ENCODE assay signal across 20 cellular contexts in genomic region chr4:86973668-86974067, GRCh38. TPM values are rescaled to one million over a fixed set of nuclear protein-coding genes. Genes with fewer than 3 reads are reported as not detected.
DNase-seq lines count a peak whose midpoint lies in the region; ATAC-seq, FAIRE-seq and TF ChIP-seq lines count a peak whose summit lies in the region.
"Had no signal": no experiment of that assay in that cellular context is flagged by ENCODE, and none has a peak within 500 bp of the region (broad histone marks: within the 10 kb centered on the region; RNA-seq: fewer than 3 reads in every experiment).

No MANE protein-coding gene starts in this region.

- H4K20me1 ChIP-seq in K562 (replicated peaks; ENCODE audit: control insufficient read depth, insufficient read depth, low read length): peaks cover 4% of the 10 kb centered on the region; the same call in 1 of the 2 replicates

- H3K9me3 Mint-ChIP-seq in T-helper 2 cell treated with Interferon-gamma antibody and Interleukin-4, amounts not matched to agents 5 μg/mL and 100 μg/mL, for 36 hours: no peaks in the 10 kb centered on the region
- H3K9me3 Mint-ChIP-seq: natural killer cell treated with Interleukin-12 subunit alpha and Interleukin-12 subunit beta and Interleukin-15 and Interleukin-18, amount 100 ng/mL, for 72 hours; T-cell had no signal

- H3K4me2 ChIP-seq in K562 (ENCODE audit: insufficient read depth, low read length): no peak overlapping the region

- POLR2A ChIA-PET in K562 (lab: Yijun Ruan, JAX): no interaction called here

- ATAC-seq in K562 (no peak), pancreas (peak in 3 of 4 donors; percentile 8 to 33 (median 17)), heart left ventricle (no peak)
- ATAC-seq: activated CD8-positive, alpha-beta memory T cell treated with anti-CD3 and anti-CD28 coated beads, Interleukin-2, amount 10 ng/mL, durations not matched to agents 7 days and 5 days; natural killer cell treated with Interleukin-12 subunit alpha and Interleukin-12 subunit beta and Interleukin-15 and Interleukin-18, amount 100 ng/mL, for 72 hours; T-cell had no signal

- 3% methylated on average over 4 of the region's 4 CpGs for WGBS in K562 (ENCODE audit: insufficient coverage, low coverage, missing lambda C conversion rate)
- WGBS in pancreas, 2 donors: 17 to 20% methylated on average over 4 of the region's 4 CpGs
- 63 to 80% (median 72%) methylated on average over 4 of the region's 4 CpGs for WGBS in heart left ventricle, 4 donors

- peak overlapping the region; percentile 56 for H3K27ac Mint-ChIP-seq in T-helper 2 cell treated with Interferon-gamma antibody and Interleukin-4, amounts not matched to agents 5 μg/mL and 100 μg/mL, for 36 hours
- H3K27ac Mint-ChIP-seq: activated CD8-positive, alpha-beta memory T cell treated with anti-CD3 and anti-CD28 coated beads, Interleukin-2, amount 10 ng/mL, durations not matched to agents 7 days and 5 days had no signal

- TF ChIP-seq POLR2A in K562 (conservative IDR thresholded peaks at IDR 0.05) (no peak), heart left ventricle (IDR thresholded peaks at IDR 0.05) (no peak)

- H3K79me2 ChIP-seq in K562 (ENCODE audit: control insufficient read depth, insufficient read depth, low read length): peaks cover 22% of the 10 kb centered on the region

- TF ChIP-seq CTCF in K562 (IDR thresholded peaks at IDR 0.05 in 2 of 3, conservative IDR thresholded peaks at IDR 0.05 in 1 of 3; ENCODE audit: insufficient read depth in 2 of 3, low read depth in 1 of 3, low read length in 3 of 3): no peak
- TF ChIP-seq CTCF in pancreas (IDR thresholded peaks at IDR 0.05): no peak
- TF ChIP-seq CTCF in heart left ventricle (IDR thresholded peaks at IDR 0.05): no peak

- H3K4me1 Mint-ChIP-seq in T-helper 2 cell treated with Interferon-gamma antibody and Interleukin-4, amounts not matched to agents 5 μg/mL and 100 μg/mL, for 36 hours (ENCODE audit: low read depth): peaks cover 45% of the 10 kb centered on the region

- no peak overlapping the region; a peak in 1 of 4 replicates for H3K9ac ChIP-seq in K562 (ENCODE audit: insufficient read depth in 1 of 2, low read depth in 2 of 2, low read length in 2 of 2)

- peak overlapping the region; percentile 70 for H3K27ac ChIP-seq in KOPT-K1 (ENCODE audit: low read depth, low read length, poor library complexity, severe bottlenecking)
- H3K27ac ChIP-seq in K562 (ENCODE audit: extremely low read depth, low read depth, low read length): no peak overlapping the region
- H3K27ac ChIP-seq in pancreas: peak overlapping the region in 3 of 4 donors; percentile 8 to 63 (median 58)
- H3K27ac ChIP-seq in heart left ventricle: no peak overlapping the region
- H3K27ac ChIP-seq: coronary artery, epithelial cell of prostate, uterus had no signal

- TF ChIP-seq EP300 in K562 (IDR thresholded peaks at IDR 0.05; ENCODE audit: low read length): no peak

- no peak for DNase-seq in T-helper 2 cell treated with Interferon-gamma antibody and Interleukin-4, amounts not matched to agents 5 μg/mL and 100 μg/mL, for 36 hours (ENCODE audit: low spot score)
- no peak for DNase-seq in T-helper 2 cell
- DNase-seq in K562 (ENCODE audit: extremely low read depth in 1 of 4, low spot score in 3 of 4): no peak
- no peak for DNase-seq in pancreas
- DNase-seq in stimulated activated CD4-positive, alpha-beta T cell treated with anti-CD3 and anti-CD28 coated beads, Interleukin-12 subunit alpha, Interleukin-12 subunit beta, amount 100 ng/mL, for 4 hours: no peak
- no peak for DNase-seq in SW 1271 (lab: John Stamatoyannopoulos, UW)
- DNase-seq in heart left ventricle: no peak
- DNase-seq: activated CD4-positive, CD25-positive, alpha-beta regulatory T cell; activated CD8-positive, alpha-beta memory T cell treated with anti-CD3 and anti-CD28 coated beads, Interleukin-2, amount 10 ng/mL, durations not matched to agents 7 days and 5 days; activated naive CD4-positive, alpha-beta T cell treated with Interleukin-2 at 50 U/mL for 16 hours; glutamatergic neuron; GOT3; MG63; T-cell; uterus had no signal

- CTCF ChIA-PET in K562 (lab: Yijun Ruan, JAX; ENCODE audit: low intra/inter-chr PET ratio): no interaction called here

- intact Hi-C loops in K562 (cut with micrococcal nuclease): no loop called here
- intact Hi-C loops in pancreas (cut with DNase I): no loop called here
- intact Hi-C loops in heart left ventricle (cut with DNase I): loop anchor here in 1 of 10 donors (5.0 kb wide), 1 partner anchor 36 kb away; the partner anchor contains the start of gene AFF1

- H3K4me1 ChIP-seq in K562 (replicated peaks in 1 of 2; ENCODE audit: control insufficient read depth in 2 of 2, insufficient read depth in 2 of 2, low read length in 2 of 2): peaks cover 24 to 35% of the 10 kb centered on the region in 2 experiments
- H3K4me1 ChIP-seq in pancreas: peaks cover 34 to 40% (median 34%) of the 10 kb centered on the region in 3 donors
- H3K4me1 ChIP-seq in heart left ventricle: peaks cover 0 to 54% (median 28%) of the 10 kb centered on the region in 12 donors
- H3K4me1 ChIP-seq: uterus had no signal

- H3K27me3 ChIP-seq in K562 (ENCODE audit: control insufficient read depth in 2 of 2, insufficient read depth in 2 of 2, low read length in 2 of 2) (no peaks in the 10 kb centered on the region), pancreas (no peaks in the 10 kb centered on the region), heart left ventricle (no peaks in the 10 kb centered on the region)
- H3K27me3 ChIP-seq: MG63, uterus had no signal

- in situ Hi-C loops in K562 (cut with MboI): no loop called here

- H3K36me3 ChIP-seq in KOPT-K1 (ENCODE audit: insufficient read depth, low read length) (no peaks in the 10 kb centered on the region), K562 (ENCODE audit: control insufficient read depth, insufficient read depth, low read length) (no peaks in the 10 kb centered on the region; the same call in 2 of the 3 replicates), pancreas (no peaks in the 10 kb centered on the region), heart left ventricle (no peaks in the 10 kb centered on the region)
- H3K36me3 ChIP-seq: MG63, uterus had no signal

- no peak for TF ChIP-seq RAD21 in K562 (CRISPR knock-in tag; conservative IDR thresholded peaks at IDR 0.05 in 1 of 2, IDR thresholded peaks at IDR 0.05 in 1 of 2)

- H3K9me1 ChIP-seq in K562 (ENCODE audit: control insufficient read depth, insufficient read depth, low read length): peaks cover 3% of the 10 kb centered on the region

- peak overlapping the region; percentile 2 for H3K4me3 Mint-ChIP-seq in T-helper 2 cell treated with Interferon-gamma antibody and Interleukin-4, amounts not matched to agents 5 μg/mL and 100 μg/mL, for 36 hours
- H3K4me3 Mint-ChIP-seq: activated CD8-positive, alpha-beta memory T cell treated with anti-CD3 and anti-CD28 coated beads, Interleukin-2, amount 10 ng/mL, durations not matched to agents 7 days and 5 days; T-cell had no signal

- no peaks in the 10 kb centered on the region for H3K27me3 Mint-ChIP-seq in T-helper 2 cell treated with Interferon-gamma antibody and Interleukin-4, amounts not matched to agents 5 μg/mL and 100 μg/mL, for 36 hours (ENCODE audit: low read depth)
- H3K27me3 Mint-ChIP-seq: activated CD8-positive, alpha-beta memory T cell treated with anti-CD3 and anti-CD28 coated beads, Interleukin-2, amount 10 ng/mL, durations not matched to agents 7 days and 5 days; natural killer cell treated with Interleukin-12 subunit alpha and Interleukin-12 subunit beta and Interleukin-15 and Interleukin-18, amount 100 ng/mL, for 72 hours; T-cell had no signal

- H3K4me3 ChIP-seq in K562 (no peak overlapping the region), pancreas (no peak overlapping the region), heart left ventricle (no peak overlapping the region)
- H3K4me3 ChIP-seq: coronary artery, MG63, uterus had no signal

- no TSS peak for BruUV-seq in K562 (replicated peaks; lab: Mats Ljungman, UMichigan)

- H2AFZ ChIP-seq in K562 (ENCODE audit: low read depth, low read length): no peak overlapping the region

- H3K9me3 ChIP-seq in KOPT-K1 (ENCODE audit: insufficient read depth, low read length, poor library complexity, severe bottlenecking) (no peaks in the 10 kb centered on the region), K562 (replicated peaks; ENCODE audit: control insufficient read depth, insufficient read depth, low read depth, low read length) (no peaks in the 10 kb centered on the region), pancreas (no peaks in the 10 kb centered on the region), heart left ventricle (no peaks in the 10 kb centered on the region)
- H3K9me3 ChIP-seq: MG63, uterus had no signal

- H3K36me3 Mint-ChIP-seq in T-helper 2 cell treated with Interferon-gamma antibody and Interleukin-4, amounts not matched to agents 5 μg/mL and 100 μg/mL, for 36 hours (ENCODE audit: low read depth): peaks cover 10% of the 10 kb centered on the region
- H3K36me3 Mint-ChIP-seq: natural killer cell treated with Interleukin-12 subunit alpha and Interleukin-12 subunit beta and Interleukin-15 and Interleukin-18, amount 100 ng/mL, for 72 hours had no signal

- no peak for FAIRE-seq in K562 (lab: Jason Lieb, UNC)
- no peak for FAIRE-seq in pancreas (lab: Jason Lieb, UNC)
- FAIRE-seq: GM12892 had no signal

TF ChIP-seq in K562, 482 proteins besides CTCF, POLR2A, EP300 and RAD21 (continues in another document):
- no peak for TF ChIP-seq ZNF23 (CRISPR knock-in tag; IDR thresholded peaks at IDR 0.05)

RNA-seq across cellular contexts. Expression of gene AFF1, which starts 38.9 kb away (rescaled TPM):
- total RNA-seq in K562 (2011; cell fraction: chromatin; rRNA removed; ENCODE audit: low replicate concordance): 144 and 172 TPM in 2 replicates
- total RNA-seq in K562 (2011; cell fraction: nucleolus; rRNA removed): 34.5 and 40.9 TPM in 2 replicates
- 54.2 and 74.1 TPM in 2 replicates for total RNA-seq in K562 (2011; cell fraction: nucleoplasm; rRNA removed)
- total RNA-seq in K562 (2014; rRNA removed) (16.9 and 17.1 TPM in 2 replicates), K562 (2014; rRNA removed; fragmentation: Illumina TruSeq; extraction: Trizol) (19.0 and 21.2 TPM in 2 replicates), K562 (2015; rRNA removed; fragmentation: Illumina TruSeq; extraction: Trizol) (17.8 and 20.7 TPM in 2 replicates), K562 (2021) (46.2 and 47.5 TPM in 2 replicates), pancreas (10 to 100 TPM; 35.8 to 62.0 (median 40.9) TPM), heart left ventricle (10 to 100 TPM; 55.8 to 96.5 (median 73.3) TPM)
- polyA plus RNA-seq in K562 (2011; rRNA removed) (17.2 and 17.7 TPM in 2 replicates), K562 (2014; fragmentation: Illumina TruSeq; extraction: Trizol) (29.5 and 31.9 TPM in 2 replicates), K562 (2014; fragmentation: Nextera tagmentation; extraction: Ambion mirVana) (1 to 10 TPM; 4.1 to 9.9 TPM), K562 (2014; rRNA removed) (15.2 and 15.3 TPM in 2 replicates), pancreas (10 to 100 TPM; 11.8 to 13.0 TPM), heart left ventricle (10 to 100 TPM; 51.8 to 72.8 TPM)
- polyA plus RNA-seq in K562 (2011; cell fraction: cytosol; rRNA removed): 9.4 and 16.2 TPM in 2 replicates
- polyA plus RNA-seq in K562 (2011; cell fraction: nucleus; rRNA removed): 37.1 and 55.1 TPM in 2 replicates
- polyA plus RNA-seq in K562 (2012): 12.9 and 15.0 TPM in 2 replicates
- polyA minus RNA-seq in K562 (2011; rRNA and poly(A)+ RNA removed): 71.7 and 90.0 TPM in 2 replicates
- 28.2 and 30.6 TPM in 2 replicates for polyA minus RNA-seq in K562 (2011; cell fraction: cytosol; rRNA and poly(A)+ RNA removed)
- polyA minus RNA-seq in K562 (2011; cell fraction: nucleus; rRNA and poly(A)+ RNA removed): 35.0 and 70.0 TPM in 2 replicates

Comparison
In these comparisons a context has a peak if more than half of its experiments do, and no peak if none do; other contexts are left out.
1. H3K27ac ChIP-seq: peak in KOPT-K1 (single experiment) and pancreas (3 of 4); none in K562 (single experiment) and heart left ventricle (0 of 12).
2. ATAC-seq: peak in pancreas (3 of 4); none in K562 (single experiment) and heart left ventricle (0 of 4).